In genomic region chr9:19998153-19998552, GRCh38 we compare ENCODE assay signal across 12 cellular contexts.
DNase-seq lines count a peak whose midpoint lies in the region; ATAC-seq and TF ChIP-seq lines count a peak whose summit lies in the region.
"Had no signal": no experiment of that assay in that cellular context is flagged by ENCODE, and none has a peak within 500 bp of the region (broad histone marks: within the 10 kb centered on the region; RNA-seq: fewer than 3 reads in every experiment).

No MANE protein-coding gene starts in this region.

- H3K36me3 Mint-ChIP-seq in MCF 10A (ENCODE audit: insufficient read depth, unreplicated experiment) = no peaks in the 10 kb centered on the region
- peaks cover 4% of the 10 kb centered on the region for H3K36me3 Mint-ChIP-seq in stimulated activated effector memory CD8-positive, alpha-beta T cell treated with anti-CD3 and anti-CD28 coated beads, Interleukin-12 subunit alpha, Interleukin-12 subunit beta, amount 100 ng/mL, for 72 hours

- H3K36me3 ChIP-seq in mammary epithelial cell (ENCODE audit: insufficient read depth, low read length) = no peaks in the 10 kb centered on the region
- no peaks in the 10 kb centered on the region for H3K36me3 ChIP-seq in MG63
- no peaks in the 10 kb centered on the region for H3K36me3 ChIP-seq in brain microvascular endothelial cell (replicated peaks)
- H3K36me3 ChIP-seq: gastroesophageal sphincter had no signal

- H3K9me3 Mint-ChIP-seq in MCF 10A (ENCODE audit: unreplicated experiment) = no peaks in the 10 kb centered on the region
- H3K9me3 Mint-ChIP-seq in stimulated activated effector memory CD8-positive, alpha-beta T cell treated with anti-CD3 and anti-CD28 coated beads, Interleukin-12 subunit alpha, Interleukin-12 subunit beta, amount 100 ng/mL, for 72 hours = peaks cover 9% of the 10 kb centered on the region

- peaks cover 26% of the 10 kb centered on the region for H3K4me1 Mint-ChIP-seq in MCF 10A (ENCODE audit: insufficient read depth, unreplicated experiment)
- peaks cover 51% of the 10 kb centered on the region for H3K4me1 Mint-ChIP-seq in stimulated activated effector memory CD8-positive, alpha-beta T cell treated with anti-CD3 and anti-CD28 coated beads, Interleukin-12 subunit alpha, Interleukin-12 subunit beta, amount 100 ng/mL, for 72 hours

- no peak overlapping the region for H3K9ac ChIP-seq in mammary epithelial cell (ENCODE audit: insufficient read depth, low read length)

- WGBS in mammary epithelial cell (ENCODE audit: low coverage, missing lambda C conversion rate) = 69% methylated on average over 2 of the region's 2 CpGs

- peaks cover 54% of the 10 kb centered on the region for H3K4me1 ChIP-seq in mammary epithelial cell (ENCODE audit: insufficient read depth, low read length)
- H3K4me1 ChIP-seq: gastroesophageal sphincter had no signal

- H3K4me2 ChIP-seq in mammary epithelial cell (ENCODE audit: insufficient read depth, low read depth, low read length) = peak overlapping the region; percentile 31

- H4K20me1 ChIP-seq in mammary epithelial cell (ENCODE audit: insufficient read depth, low read length) = no peaks in the 10 kb centered on the region

- H3K27ac ChIP-seq in mammary epithelial cell (ENCODE audit: insufficient read depth, low read depth, low read length) = peak overlapping the region; percentile 90
- peak overlapping the region; percentile 86 for H3K27ac ChIP-seq in brain microvascular endothelial cell
- H3K27ac ChIP-seq: gastroesophageal sphincter had no signal

- peak overlapping the region; percentile 79 for H2AFZ ChIP-seq in mammary epithelial cell (ENCODE audit: low read depth, low read length)

- no peak overlapping the region for H3K27ac Mint-ChIP-seq in MCF 10A (ENCODE audit: low read depth, unreplicated experiment)
- H3K27ac Mint-ChIP-seq in stimulated activated effector memory CD8-positive, alpha-beta T cell treated with anti-CD3 and anti-CD28 coated beads, Interleukin-12 subunit alpha, Interleukin-12 subunit beta, amount 100 ng/mL, for 72 hours = peak overlapping the region; percentile 94

- DNase-seq in mammary epithelial cell = no peak
- no peak for DNase-seq in MCF 10A (ENCODE audit: unreplicated experiment)
- DNase-seq in MG63 = peak; percentile 45
- DNase-seq in brain microvascular endothelial cell = peak; percentile 64
- DNase-seq in stimulated activated effector memory CD8-positive, alpha-beta T cell treated with anti-CD3 and anti-CD28 coated beads, Interleukin-12 subunit alpha, Interleukin-12 subunit beta, amount 100 ng/mL, for 72 hours (ENCODE audit: low spot score in 2 of 2) = peak in 1 of 2 donors; percentile 58
- no peak for DNase-seq in hippocampal formation (lab: John Stamatoyannopoulos, UW)
- no peak for DNase-seq in NOMO-1 treated with dmso at 0.1 percent for 144 hours (lab: John Stamatoyannopoulos, UW; ENCODE audit: unreplicated experiment)
- DNase-seq: naive thymus-derived CD4-positive, alpha-beta T cell; NCI-H1417; SW 1271 had no signal

- H3K79me2 ChIP-seq in mammary epithelial cell (ENCODE audit: insufficient read depth, low read length) = no peaks in the 10 kb centered on the region

- H3K4me3 Mint-ChIP-seq in MCF 10A (ENCODE audit: unreplicated experiment) = no peak overlapping the region
- H3K4me3 Mint-ChIP-seq in stimulated activated effector memory CD8-positive, alpha-beta T cell treated with anti-CD3 and anti-CD28 coated beads, Interleukin-12 subunit alpha, Interleukin-12 subunit beta, amount 100 ng/mL, for 72 hours = peak overlapping the region; percentile 52

- H3K9me3 ChIP-seq in mammary epithelial cell (replicated peaks; ENCODE audit: insufficient read depth, low read length) = peaks cover 2% of the 10 kb centered on the region
- no peaks in the 10 kb centered on the region for H3K9me3 ChIP-seq in MG63
- H3K9me3 ChIP-seq: gastroesophageal sphincter had no signal

- no peak for TF ChIP-seq CTCF in mammary epithelial cell (conservative IDR thresholded peaks at IDR 0.05 in 1 of 2, IDR thresholded peaks at IDR 0.05 in 1 of 2; ENCODE audit: extremely low read depth in 1 of 2, insufficient read depth in 1 of 2, low read depth in 1 of 2, low read length in 2 of 2)
- TF ChIP-seq CTCF in MCF 10A (IDR thresholded peaks at IDR 0.05; ENCODE audit: unreplicated experiment) = no peak
- no peak for TF ChIP-seq CTCF in brain microvascular endothelial cell (IDR thresholded peaks at IDR 0.05; ENCODE audit: low read depth, low read length, missing control alignments)

- dilution Hi-C loops in mammary epithelial cell (cut with HindIII; ENCODE audit: low sequenced_read_pairs) = no loop called here

- in situ Hi-C loops in mammary epithelial cell (cut with MboI; ENCODE audit: low sequenced_read_pairs in 2 of 2) (no loop called here), brain microvascular endothelial cell (cut with HindIII; ENCODE audit: low pct_ligation_motif_present, low sequenced_read_pairs) (no loop called here)

- no peaks in the 10 kb centered on the region for H3K27me3 ChIP-seq in mammary epithelial cell (ENCODE audit: insufficient read depth, low read length)
- H3K27me3 ChIP-seq in MG63 = no peaks in the 10 kb centered on the region
- H3K27me3 ChIP-seq in brain microvascular endothelial cell (replicated peaks) = no peaks in the 10 kb centered on the region
- H3K27me3 ChIP-seq: gastroesophageal sphincter had no signal

- H3K4me3 ChIP-seq in mammary epithelial cell (replicated peaks in 1 of 3; ENCODE audit: insufficient read depth in 1 of 3, low read depth in 2 of 3, low read length in 3 of 3) (no peak overlapping the region), MG63 (no peak overlapping the region), brain microvascular endothelial cell (ENCODE audit: low read depth, low read length) (no peak overlapping the region)
- H3K4me3 ChIP-seq: gastroesophageal sphincter had no signal

- POLR2A ChIA-PET in MCF 10A (lab: Yijun Ruan, JAX) = no interaction called here

- no TSS peak for BruUV-seq in mammary epithelial cell (replicated peaks; lab: Mats Ljungman, UMichigan)
- no TSS peak for BruUV-seq in MCF 10A (replicated peaks; lab: Mats Ljungman, UMichigan)

- H3K27me3 Mint-ChIP-seq in MCF 10A (ENCODE audit: insufficient read depth, unreplicated experiment) = no peaks in the 10 kb centered on the region
- H3K27me3 Mint-ChIP-seq: naive thymus-derived CD4-positive, alpha-beta T cell had no signal

- CTCF ChIA-PET in mammary epithelial cell (lab: Charles Lee; ENCODE audit: low non-redundant PET) = no interaction called here
- CTCF ChIA-PET in MCF 10A (lab: Yijun Ruan, JAX) = interaction anchor here (0.6 kb wide), 1 partner anchor 514 kb away, joined by 4 read pairs; no protein-coding TSS in a partner anchor

- no peak for ATAC-seq in stimulated activated effector memory CD8-positive, alpha-beta T cell treated with anti-CD3 and anti-CD28 coated beads, Interleukin-12 subunit alpha, Interleukin-12 subunit beta, amount 100 ng/mL, for 72 hours
- ATAC-seq in HG02678 (IDR thresholded peaks at IDR 0.05; ENCODE audit: unreplicated experiment) = no peak
- ATAC-seq: gastroesophageal sphincter; naive thymus-derived CD4-positive, alpha-beta T cell had no signal

- intact Hi-C loops in mammary epithelial cell (cut with micrococcal nuclease) = loop anchor here (5.0 kb wide), 2 partner anchors 239 to 624 kb away; partner anchors contain the start of gene MLLT3
- intact Hi-C loops in MCF 10A (cut with micrococcal nuclease) = no loop called here

Comparison
In these comparisons a context has a peak if more than half of its experiments do, and no peak if none do; other contexts are left out.
1. DNase-seq: peak in MG63 (single experiment) and brain microvascular endothelial cell (single experiment); none in mammary epithelial cell (single experiment), MCF 10A (single experiment), hippocampal formation (0 of 2) and NOMO-1 treated with dmso at 0.1 percent for 144 hours (single experiment).